ENCODE assay signal across 21 cellular contexts in the genomic region with DNA sequence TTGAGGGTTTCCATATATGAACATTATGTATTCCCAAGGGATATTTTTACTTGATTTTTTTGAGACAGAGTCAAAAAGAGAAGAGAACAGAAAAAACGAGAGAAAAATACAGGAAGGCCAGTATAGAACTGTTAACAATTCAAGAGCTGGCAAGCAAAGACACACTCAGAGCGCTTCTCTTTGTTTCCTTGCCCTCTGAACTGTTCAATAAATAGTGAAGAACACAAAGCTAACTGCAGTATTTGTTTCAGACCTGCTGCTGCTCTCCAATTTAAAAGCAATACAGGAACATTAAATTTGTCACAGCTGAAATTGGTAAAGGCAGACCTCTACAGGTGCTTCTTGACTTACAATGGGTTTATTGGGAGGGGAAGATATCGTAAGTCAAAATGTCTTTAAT. TPM values are rescaled to one million over a fixed set of nuclear protein-coding genes. Genes with fewer than 3 reads are reported as not detected.
DNase-seq lines count a peak whose midpoint lies in the region; ATAC-seq and TF ChIP-seq lines count a peak whose summit lies in the region.
"Had no signal": no experiment of that assay in that cellular context is flagged by ENCODE, and none has a peak within 500 bp of the region (broad histone marks: within the 10 kb centered on the region; RNA-seq: fewer than 3 reads in every experiment).

No MANE protein-coding gene starts in this region.

- H3K9ac ChIP-seq in liver (ENCODE audit: low read depth in 1 of 2, low read length in 2 of 2): peak overlapping the region in 1 of 2 donors; percentile 44

- H3K9me3 ChIP-seq in liver (ENCODE audit: control insufficient read depth in 4 of 4, low read length in 3 of 4): no peaks in the 10 kb centered on the region
- H3K9me3 ChIP-seq: A549, Caco-2 had no signal

- H3K27me3 Mint-ChIP-seq in activated T-cell treated with anti-CD3 and anti-CD28 coated beads, Interleukin-2, amount 50 U/mL, for 72 hours (ENCODE audit: low read depth): no peaks in the 10 kb centered on the region
- no peaks in the 10 kb centered on the region for H3K27me3 Mint-ChIP-seq in activated T-cell treated with anti-CD3 and anti-CD28 coated beads, Interleukin-2, amount 50 U/mL, for 24 hours
- no peaks in the 10 kb centered on the region for H3K27me3 Mint-ChIP-seq in activated naive CD8-positive, alpha-beta T cell treated with anti-CD3 and anti-CD28 coated beads, Interleukin-2, amount 50 U/mL, for 24 hours
- H3K27me3 Mint-ChIP-seq: CD4-positive, CD25-positive, alpha-beta regulatory T cell had no signal

- no peak for DNase-seq in activated T-cell treated with anti-CD3 and anti-CD28 coated beads, Interleukin-2, amount 50 U/mL, for 72 hours
- DNase-seq in activated T-cell treated with anti-CD3 and anti-CD28 coated beads, Interleukin-2, amount 50 U/mL, for 24 hours: no peak
- DNase-seq in activated naive CD8-positive, alpha-beta T cell treated with anti-CD3 and anti-CD28 coated beads, Interleukin-2, amount 50 U/mL, for 24 hours: no peak
- DNase-seq in substantia nigra (lab: John Stamatoyannopoulos, UW): no peak
- no peak for DNase-seq in GF-D8 (lab: John Stamatoyannopoulos, UW)
- DNase-seq: Caco-2; CD4-positive, CD25-positive, alpha-beta regulatory T cell; DMS153; IMR-90; Karpas-422; MM.1S; NCI-H1092 treated with DMSO at 0.1 percent for 48 hours; NCI-H1694; NCI-H2107; NCI-H526 treated with DMSO at 0.1 percent for 48 hours; NK-92 treated with Interleukin-12 subunit alpha and Interleukin-12 subunit beta, amount 100 ng/mL, for 24 hours; SHP77 had no signal

- H3K27ac Mint-ChIP-seq in activated T-cell treated with anti-CD3 and anti-CD28 coated beads, Interleukin-2, amount 50 U/mL, for 72 hours: peak overlapping the region; percentile 81
- no peak overlapping the region for H3K27ac Mint-ChIP-seq in activated T-cell treated with anti-CD3 and anti-CD28 coated beads, Interleukin-2, amount 50 U/mL, for 24 hours
- H3K27ac Mint-ChIP-seq in activated naive CD8-positive, alpha-beta T cell treated with anti-CD3 and anti-CD28 coated beads, Interleukin-2, amount 50 U/mL, for 24 hours: peak overlapping the region; percentile 49

- H3K36me3 ChIP-seq in liver (ENCODE audit: control insufficient read depth in 4 of 4, insufficient read depth in 3 of 4, low read depth in 1 of 4, low read length in 3 of 4): peaks cover 3 to 10% (median 7%) of the 10 kb centered on the region in 4 donors

- H3K36me3 Mint-ChIP-seq in activated T-cell treated with anti-CD3 and anti-CD28 coated beads, Interleukin-2, amount 50 U/mL, for 72 hours (ENCODE audit: insufficient read depth in 2 of 2): peaks cover 0 to 9% of the 10 kb centered on the region in 2 donors
- H3K36me3 Mint-ChIP-seq in activated T-cell treated with anti-CD3 and anti-CD28 coated beads, Interleukin-2, amount 50 U/mL, for 24 hours (ENCODE audit: low read depth): peaks cover 80% of the 10 kb centered on the region
- peaks cover 29% of the 10 kb centered on the region for H3K36me3 Mint-ChIP-seq in activated naive CD8-positive, alpha-beta T cell treated with anti-CD3 and anti-CD28 coated beads, Interleukin-2, amount 50 U/mL, for 24 hours (ENCODE audit: low read depth)

- WGBS in liver: 37% methylated on average over 3 of the region's 3 CpGs

- TF ChIP-seq CTCF in liver (IDR thresholded peaks at IDR 0.05; ENCODE audit: low read depth, low read length, missing input control): no peak

- H3K4me3 Mint-ChIP-seq in activated T-cell treated with anti-CD3 and anti-CD28 coated beads, Interleukin-2, amount 50 U/mL, for 72 hours: no peak overlapping the region
- no peak overlapping the region for H3K4me3 Mint-ChIP-seq in activated T-cell treated with anti-CD3 and anti-CD28 coated beads, Interleukin-2, amount 50 U/mL, for 24 hours
- H3K4me3 Mint-ChIP-seq in activated naive CD8-positive, alpha-beta T cell treated with anti-CD3 and anti-CD28 coated beads, Interleukin-2, amount 50 U/mL, for 24 hours: no peak overlapping the region
- H3K4me3 Mint-ChIP-seq: CD4-positive, CD25-positive, alpha-beta regulatory T cell had no signal

- TF ChIP-seq RAD21 in liver (IDR thresholded peaks at IDR 0.05): peak; percentile 16 to 19

- H3K4me1 ChIP-seq in liver (ENCODE audit: control insufficient read depth in 4 of 4, insufficient read depth in 4 of 4, low read length in 3 of 4): peaks cover 2 to 23% (median 17%) of the 10 kb centered on the region in 4 donors
- H3K4me1 ChIP-seq: A549 had no signal

- H3K4me3 ChIP-seq in liver (ENCODE audit: low read depth in 1 of 3, low read length in 3 of 3): no peak overlapping the region
- H3K4me3 ChIP-seq: A549 had no signal

- H3K27ac ChIP-seq in liver (ENCODE audit: low read depth in 1 of 2, low read length in 2 of 2): peak overlapping the region in 1 of 2 donors; percentile 2
- H3K27ac ChIP-seq in substantia nigra (ENCODE audit: low read depth, low read length, poor library complexity, severe bottlenecking): peak overlapping the region; percentile 86
- H3K27ac ChIP-seq: A549 had no signal

- ATAC-seq in activated T-cell treated with anti-CD3 and anti-CD28 coated beads, Interleukin-2, amount 50 U/mL, for 72 hours (replicated peaks in 1 of 2): no peak
- ATAC-seq in activated naive CD8-positive, alpha-beta T cell treated with anti-CD3 and anti-CD28 coated beads, Interleukin-2, amount 50 U/mL, for 24 hours: no peak
- ATAC-seq in HG03520 (IDR thresholded peaks at IDR 0.05; ENCODE audit: unreplicated experiment) (no peak), GM21619 (IDR thresholded peaks at IDR 0.05; ENCODE audit: unreplicated experiment) (no peak)
- ATAC-seq: A549 had no signal

- H3K4me1 Mint-ChIP-seq in activated T-cell treated with anti-CD3 and anti-CD28 coated beads, Interleukin-2, amount 50 U/mL, for 72 hours (ENCODE audit: low read depth): no peaks in the 10 kb centered on the region
- H3K4me1 Mint-ChIP-seq in activated T-cell treated with anti-CD3 and anti-CD28 coated beads, Interleukin-2, amount 50 U/mL, for 24 hours (ENCODE audit: low read depth): peaks cover 9% of the 10 kb centered on the region
- peaks cover 13% of the 10 kb centered on the region for H3K4me1 Mint-ChIP-seq in activated naive CD8-positive, alpha-beta T cell treated with anti-CD3 and anti-CD28 coated beads, Interleukin-2, amount 50 U/mL, for 24 hours

- no peaks in the 10 kb centered on the region for H3K9me3 Mint-ChIP-seq in activated T-cell treated with anti-CD3 and anti-CD28 coated beads, Interleukin-2, amount 50 U/mL, for 72 hours
- H3K9me3 Mint-ChIP-seq in activated T-cell treated with anti-CD3 and anti-CD28 coated beads, Interleukin-2, amount 50 U/mL, for 24 hours: no peaks in the 10 kb centered on the region
- no peaks in the 10 kb centered on the region for H3K9me3 Mint-ChIP-seq in activated naive CD8-positive, alpha-beta T cell treated with anti-CD3 and anti-CD28 coated beads, Interleukin-2, amount 50 U/mL, for 24 hours
- H3K9me3 Mint-ChIP-seq: CD4-positive, CD25-positive, alpha-beta regulatory T cell had no signal

- no peaks in the 10 kb centered on the region for H3K27me3 ChIP-seq in liver (ENCODE audit: control insufficient read depth in 4 of 4, insufficient read depth in 4 of 4, low read length in 3 of 4)

TF ChIP-seq in liver, 16 proteins besides CTCF, POLR2A, EP300 and RAD21:
- TF ChIP-seq EGR1 (IDR thresholded peaks at IDR 0.05; ENCODE audit: low read depth in 2 of 2) (no peak), HNF4G (IDR thresholded peaks at IDR 0.05) (no peak), SP1 (IDR thresholded peaks at IDR 0.05) (peak; percentile 24), HNF4A (conservative IDR thresholded peaks at IDR 0.05) (peak; percentile 48 to 51), FOXA2 (IDR thresholded peaks at IDR 0.05) (no peak)
- TF ChIP-seq, protein P1, sequence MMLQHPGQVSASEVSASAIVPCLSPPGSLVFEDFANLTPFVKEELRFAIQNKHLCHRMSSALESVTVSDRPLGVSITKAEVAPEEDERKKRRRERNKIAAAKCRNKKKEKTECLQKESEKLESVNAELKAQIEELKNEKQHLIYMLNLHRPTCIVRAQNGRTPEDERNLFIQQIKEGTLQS (IDR thresholded peaks at IDR 0.05): no peak
TF ChIP-seq in liver: peak in this region for 2.

RNA-seq across cellular contexts. Expression of a gene that starts 14.0 kb away (rescaled TPM):
- total RNA-seq in activated T-cell treated with anti-CD3 and anti-CD28 coated beads, Interleukin-2, amount 50 U/mL, for 72 hours: 10 to 100 TPM; 14.4 to 14.9 TPM
- total RNA-seq in liver: 1 to 10 TPM; 3.0 to 4.4 TPM
- 1 to 10 TPM; 3.6 to 4.3 TPM for polyA plus RNA-seq in liver

RNA-seq across cellular contexts. Expression of a gene that starts 44.5 kb away (rescaled TPM):
- total RNA-seq in activated T-cell treated with anti-CD3 and anti-CD28 coated beads, Interleukin-2, amount 50 U/mL, for 72 hours: under 1 TPM; 0.12 to 0.16 TPM
- under 1 TPM; 0.08 to 0.23 TPM for total RNA-seq in liver
- under 1 TPM in 1 of 2 donors, not detected in 1; 0.63 TPM for polyA plus RNA-seq in liver
- total RNA-seq: CD4-positive, CD25-positive, alpha-beta regulatory T cell; IMR-90 had no signal
- polyA plus RNA-seq: IMR-90 had no signal
